In genomic region chr2:37196320-37197195, GRCh38 we compare ENCODE assay signal across 1 cellular context.
A peak's percentile ranks its signal among the peaks of the same experiment; 100 is the strongest.
TF ChIP-seq lines count a peak whose summit lies in the region.

TSS of gene CEBPZOS (plus strand) at chr2:37196496. CDS start at chr2:37199705, 3,209 bp downstream.

TF ChIP-seq in HepG2, 621 proteins besides CTCF, POLR2A, EP300 and RAD21 (continued from another document):
- TF ChIP-seq, protein P1, sequence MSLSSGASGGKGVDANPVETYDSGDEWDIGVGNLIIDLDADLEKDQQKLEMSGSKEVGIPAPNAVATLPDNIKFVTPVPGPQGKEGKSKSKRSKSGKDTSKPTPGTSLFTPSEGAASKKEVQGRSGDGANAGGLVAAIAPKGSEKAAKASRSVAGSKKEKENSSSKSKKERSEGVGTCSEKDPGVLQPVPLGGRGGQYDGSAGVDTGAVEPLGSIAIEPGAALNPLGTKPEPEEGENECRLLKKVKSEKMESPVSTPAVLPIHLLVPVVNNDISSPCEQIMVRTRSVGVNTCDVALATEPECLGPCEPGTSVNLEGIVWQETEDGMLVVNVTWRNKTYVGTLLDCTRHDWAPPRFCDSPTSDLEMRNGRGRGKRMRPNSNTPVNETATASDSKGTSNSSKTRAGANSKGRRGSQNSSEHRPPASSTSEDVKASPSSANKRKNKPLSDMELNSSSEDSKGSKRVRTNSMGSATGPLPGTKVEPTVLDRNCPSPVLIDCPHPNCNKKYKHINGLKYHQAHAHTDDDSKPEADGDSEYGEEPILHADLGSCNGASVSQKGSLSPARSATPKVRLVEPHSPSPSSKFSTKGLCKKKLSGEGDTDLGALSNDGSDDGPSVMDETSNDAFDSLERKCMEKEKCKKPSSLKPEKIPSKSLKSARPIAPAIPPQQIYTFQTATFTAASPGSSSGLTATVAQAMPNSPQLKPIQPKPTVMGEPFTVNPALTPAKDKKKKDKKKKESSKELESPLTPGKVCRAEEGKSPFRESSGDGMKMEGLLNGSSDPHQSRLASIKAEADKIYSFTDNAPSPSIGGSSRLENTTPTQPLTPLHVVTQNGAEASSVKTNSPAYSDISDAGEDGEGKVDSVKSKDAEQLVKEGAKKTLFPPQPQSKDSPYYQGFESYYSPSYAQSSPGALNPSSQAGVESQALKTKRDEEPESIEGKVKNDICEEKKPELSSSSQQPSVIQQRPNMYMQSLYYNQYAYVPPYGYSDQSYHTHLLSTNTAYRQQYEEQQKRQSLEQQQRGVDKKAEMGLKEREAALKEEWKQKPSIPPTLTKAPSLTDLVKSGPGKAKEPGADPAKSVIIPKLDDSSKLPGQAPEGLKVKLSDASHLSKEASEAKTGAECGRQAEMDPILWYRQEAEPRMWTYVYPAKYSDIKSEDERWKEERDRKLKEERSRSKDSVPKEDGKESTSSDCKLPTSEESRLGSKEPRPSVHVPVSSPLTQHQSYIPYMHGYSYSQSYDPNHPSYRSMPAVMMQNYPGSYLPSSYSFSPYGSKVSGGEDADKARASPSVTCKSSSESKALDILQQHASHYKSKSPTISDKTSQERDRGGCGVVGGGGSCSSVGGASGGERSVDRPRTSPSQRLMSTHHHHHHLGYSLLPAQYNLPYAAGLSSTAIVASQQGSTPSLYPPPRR (CRISPR knock-in tag; IDR thresholded peaks at IDR 0.05; ENCODE audit: borderline replicate concordance), result no peak
- no peak for TF ChIP-seq RBM22 (optimal IDR thresholded peaks at IDR 0.05; ENCODE audit: low read length)
- no peak for TF ChIP-seq DMTF1 (CRISPR knock-in tag; IDR thresholded peaks at IDR 0.05)
- TF ChIP-seq POLR2AphosphoS2 (IDR thresholded peaks at IDR 0.05; ENCODE audit: low read depth, low read length), result no peak
- no peak for TF ChIP-seq ELK4 (CRISPR knock-in tag; IDR thresholded peaks at IDR 0.05; ENCODE audit: borderline replicate concordance)
- TF ChIP-seq, protein P2, sequence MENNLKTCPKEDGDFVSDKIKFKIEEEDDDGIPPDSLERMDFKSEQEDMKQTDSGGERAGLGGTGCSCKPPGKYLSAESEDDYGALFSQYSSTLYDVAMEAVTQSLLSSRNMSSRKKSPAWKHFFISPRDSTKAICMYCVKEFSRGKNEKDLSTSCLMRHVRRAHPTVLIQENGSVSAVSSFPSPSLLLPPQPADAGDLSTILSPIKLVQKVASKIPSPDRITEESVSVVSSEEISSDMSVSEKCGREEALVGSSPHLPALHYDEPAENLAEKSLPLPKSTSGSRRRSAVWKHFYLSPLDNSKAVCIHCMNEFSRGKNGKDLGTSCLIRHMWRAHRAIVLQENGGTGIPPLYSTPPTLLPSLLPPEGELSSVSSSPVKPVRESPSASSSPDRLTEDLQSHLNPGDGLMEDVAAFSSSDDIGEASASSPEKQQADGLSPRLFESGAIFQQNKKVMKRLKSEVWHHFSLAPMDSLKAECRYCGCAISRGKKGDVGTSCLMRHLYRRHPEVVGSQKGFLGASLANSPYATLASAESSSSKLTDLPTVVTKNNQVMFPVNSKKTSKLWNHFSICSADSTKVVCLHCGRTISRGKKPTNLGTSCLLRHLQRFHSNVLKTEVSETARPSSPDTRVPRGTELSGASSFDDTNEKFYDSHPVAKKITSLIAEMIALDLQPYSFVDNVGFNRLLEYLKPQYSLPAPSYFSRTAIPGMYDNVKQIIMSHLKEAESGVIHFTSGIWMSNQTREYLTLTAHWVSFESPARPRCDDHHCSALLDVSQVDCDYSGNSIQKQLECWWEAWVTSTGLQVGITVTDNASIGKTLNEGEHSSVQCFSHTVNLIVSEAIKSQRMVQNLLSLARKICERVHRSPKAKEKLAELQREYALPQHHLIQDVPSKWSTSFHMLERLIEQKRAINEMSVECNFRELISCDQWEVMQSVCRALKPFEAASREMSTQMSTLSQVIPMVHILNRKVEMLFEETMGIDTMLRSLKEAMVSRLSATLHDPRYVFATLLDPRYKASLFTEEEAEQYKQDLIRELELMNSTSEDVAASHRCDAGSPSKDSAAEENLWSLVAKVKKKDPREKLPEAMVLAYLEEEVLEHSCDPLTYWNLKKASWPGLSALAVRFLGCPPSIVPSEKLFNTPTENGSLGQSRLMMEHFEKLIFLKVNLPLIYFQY (CRISPR knock-in tag; IDR thresholded peaks at IDR 0.05; ENCODE audit: borderline replicate concordance), result no peak; the same call in 1 of the 2 replicates
- TF ChIP-seq EED (CRISPR knock-in tag; IDR thresholded peaks at IDR 0.05), result peak; percentile 93
- no peak for TF ChIP-seq NCOR1 (IDR thresholded peaks at IDR 0.05; ENCODE audit: borderline replicate concordance, low read length)
- no peak for TF ChIP-seq FOXP1 (IDR thresholded peaks at IDR 0.05)
- TF ChIP-seq FOXP1 (CRISPR knock-in tag; IDR thresholded peaks at IDR 0.05), result no peak
- TF ChIP-seq MIXL1 (CRISPR knock-in tag; IDR thresholded peaks at IDR 0.05), result peak; percentile 88
- peak; percentile 66; the same call in 1 of the 2 replicates for TF ChIP-seq ISL2 (CRISPR knock-in tag; IDR thresholded peaks at IDR 0.05)
- TF ChIP-seq CAMTA2 (CRISPR knock-in tag; IDR thresholded peaks at IDR 0.05; ENCODE audit: borderline replicate concordance), result peak; percentile 99; the same call in 1 of the 2 replicates
- TF ChIP-seq NFE2L2 (IDR thresholded peaks at IDR 0.05; ENCODE audit: low read length), result no peak
- no peak for TF ChIP-seq SP1 (IDR thresholded peaks at IDR 0.05)
- peak; percentile 73 for TF ChIP-seq SP1 (CRISPR knock-in tag; IDR thresholded peaks at IDR 0.05)
- TF ChIP-seq GATAD1 (CRISPR knock-in tag; IDR thresholded peaks at IDR 0.05), result peak; percentile 76
- peak; percentile 8; the same call in 1 of the 2 replicates for TF ChIP-seq RXRB (CRISPR knock-in tag; IDR thresholded peaks at IDR 0.05; ENCODE audit: borderline replicate concordance)
- no peak; the same call in 1 of the 2 replicates for TF ChIP-seq ZNF674 (CRISPR knock-in tag; IDR thresholded peaks at IDR 0.05; ENCODE audit: low read depth)
- peak; percentile 98 for TF ChIP-seq ZFAT (CRISPR knock-in tag; conservative IDR thresholded peaks at IDR 0.05)
- peak; percentile 98 for TF ChIP-seq HOXA5 (CRISPR knock-in tag; IDR thresholded peaks at IDR 0.05)
- no peak for TF ChIP-seq FOXA1 (IDR thresholded peaks at IDR 0.05)
- TF ChIP-seq FOXA1 (CRISPR knock-in tag; IDR thresholded peaks at IDR 0.05), result peak; percentile 55; the same call in 1 of the 2 replicates
- no peak for TF ChIP-seq MLLT10 (CRISPR knock-in tag; IDR thresholded peaks at IDR 0.05)
- no peak; the same call in 1 of the 2 replicates for TF ChIP-seq NR2F2 (IDR thresholded peaks at IDR 0.05; ENCODE audit: borderline replicate concordance, low read depth)
- no peak for TF ChIP-seq MATR3 (CRISPR knock-in tag; IDR thresholded peaks at IDR 0.05)
- peak; percentile 11; the same call in 1 of the 2 replicates for TF ChIP-seq ZFP1 (CRISPR knock-in tag; IDR thresholded peaks at IDR 0.05)
- TF ChIP-seq ZNF276 (CRISPR knock-in tag; IDR thresholded peaks at IDR 0.05; ENCODE audit: low read depth), result peak; percentile 97; the same call in 1 of the 2 replicates
- TF ChIP-seq ZNF256 (CRISPR knock-in tag; conservative IDR thresholded peaks at IDR 0.05), result peak; percentile 70; the same call in 1 of the 2 replicates
- no peak for TF ChIP-seq CERS6 (CRISPR knock-in tag; IDR thresholded peaks at IDR 0.05)
- peak; percentile 93 for TF ChIP-seq RNF2 (conservative IDR thresholded peaks at IDR 0.05; ENCODE audit: low read depth)
- peak; percentile 97; the same call in 1 of the 2 replicates for TF ChIP-seq GLI4 (CRISPR knock-in tag; IDR thresholded peaks at IDR 0.05; ENCODE audit: borderline replicate concordance)
- TF ChIP-seq, protein P3, sequence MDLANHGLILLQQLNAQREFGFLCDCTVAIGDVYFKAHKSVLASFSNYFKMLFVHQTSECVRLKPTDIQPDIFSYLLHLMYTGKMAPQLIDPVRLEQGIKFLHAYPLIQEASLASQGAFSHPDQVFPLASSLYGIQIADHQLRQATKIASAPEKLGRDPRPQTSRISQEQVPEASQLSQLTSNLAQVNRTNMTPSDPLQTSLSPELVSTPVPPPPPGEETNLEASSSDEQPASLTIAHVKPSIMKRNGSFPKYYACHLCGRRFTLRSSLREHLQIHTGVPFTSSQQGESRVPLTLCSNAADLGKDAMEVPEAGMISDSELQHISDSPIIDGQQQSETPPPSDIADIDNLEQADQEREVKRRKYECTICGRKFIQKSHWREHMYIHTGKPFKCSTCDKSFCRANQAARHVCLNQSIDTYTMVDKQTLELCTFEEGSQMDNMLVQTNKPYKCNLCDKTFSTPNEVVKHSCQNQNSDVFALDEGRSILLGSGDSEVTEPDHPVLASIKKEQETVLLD (CRISPR knock-in tag; IDR thresholded peaks at IDR 0.05; ENCODE audit: low read depth), result no peak
- peak; percentile 68; the same call in 1 of the 2 replicates for TF ChIP-seq ZSCAN22 (CRISPR knock-in tag; IDR thresholded peaks at IDR 0.05)
- no peak for TF ChIP-seq IRF2 (CRISPR knock-in tag; IDR thresholded peaks at IDR 0.05)
- TF ChIP-seq KMT2A (CRISPR knock-in tag; IDR thresholded peaks at IDR 0.05), result peak; percentile 96
- TF ChIP-seq ZNF337 (CRISPR knock-in tag; IDR thresholded peaks at IDR 0.05; ENCODE audit: borderline replicate concordance, low read depth), result no peak; the same call in 1 of the 2 replicates
- TF ChIP-seq ZNF496 (CRISPR knock-in tag; IDR thresholded peaks at IDR 0.05; ENCODE audit: insufficient replicate concordance), result no peak
- TF ChIP-seq DNMT1 (CRISPR knock-in tag; IDR thresholded peaks at IDR 0.05), result peak; percentile 75
- peak; percentile 48; the same call in 1 of the 2 replicates for TF ChIP-seq HOXD1 (CRISPR knock-in tag; IDR thresholded peaks at IDR 0.05)
- TF ChIP-seq NFATC3 (CRISPR knock-in tag; IDR thresholded peaks at IDR 0.05), result 0 out of 2 replicates have a peak, but pooled peaks have one; percentile 19
- peak; percentile 68 for TF ChIP-seq JUN (CRISPR knock-in tag; IDR thresholded peaks at IDR 0.05)
- peak; percentile 90; the same call in 1 of the 2 replicates for TF ChIP-seq PAX8 (CRISPR knock-in tag; IDR thresholded peaks at IDR 0.05; ENCODE audit: borderline replicate concordance)
- no peak for TF ChIP-seq CCAR2 (optimal IDR thresholded peaks at IDR 0.05; ENCODE audit: low read depth, low read length)
- TF ChIP-seq ZNF614 (CRISPR knock-in tag; IDR thresholded peaks at IDR 0.05; ENCODE audit: borderline replicate concordance), result peak; percentile 48; the same call in 1 of the 2 replicates
- peak; percentile 43 for TF ChIP-seq CEBPG (CRISPR knock-in tag; IDR thresholded peaks at IDR 0.05)
- peak; percentile 67; the same call in 1 of the 2 replicates for TF ChIP-seq ZNF773 (CRISPR knock-in tag; IDR thresholded peaks at IDR 0.05; ENCODE audit: borderline replicate concordance)
